11 cellular contexts compared by ENCODE assay signal in the genomic region with DNA sequence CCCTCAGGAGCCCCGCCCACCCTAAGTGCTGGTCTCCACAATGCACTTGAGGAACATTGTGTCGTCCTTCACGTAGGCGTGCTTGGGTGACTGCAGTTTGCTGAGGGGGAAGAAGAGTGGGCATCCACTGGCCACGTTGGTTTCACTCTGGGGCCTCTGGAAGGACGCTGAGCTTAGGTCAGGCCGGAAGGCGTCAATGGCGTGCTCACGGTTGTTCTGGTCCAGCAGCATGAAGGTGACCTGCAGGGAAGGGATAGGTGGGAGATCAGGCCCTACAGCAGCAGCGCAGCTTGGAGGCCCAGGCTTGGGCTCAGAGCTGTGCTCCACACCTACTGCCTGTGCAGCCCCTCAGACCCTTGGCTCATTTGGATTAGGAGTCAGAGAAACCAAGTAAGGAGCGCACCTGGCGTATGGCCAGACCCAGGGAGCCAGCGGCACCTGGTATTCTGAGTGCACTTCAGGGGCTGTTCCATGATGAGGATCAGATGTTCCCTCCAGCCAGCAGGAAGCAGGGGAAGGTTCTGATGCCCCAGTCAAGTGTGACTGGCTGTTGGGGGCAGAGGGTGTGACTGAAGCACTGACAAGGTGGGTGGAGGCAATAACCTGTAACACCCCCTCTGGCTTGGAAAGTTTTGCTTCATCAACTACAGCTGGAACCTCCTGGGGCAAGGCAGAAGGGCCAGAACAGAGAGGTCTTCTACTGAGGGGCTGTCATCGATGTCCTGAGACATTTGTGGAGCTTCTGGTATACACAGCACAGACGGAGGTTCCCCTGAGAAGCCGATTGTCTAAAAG. TPM values are rescaled to one million over a fixed set of nuclear protein-coding genes. Genes with fewer than 3 reads are reported as not detected.
A peak's percentile ranks its signal among the peaks of the same experiment; 100 is the strongest.
DNase-seq lines count a peak whose midpoint lies in the region; ATAC-seq and TF ChIP-seq lines count a peak whose summit lies in the region.
"Had no signal": no experiment of that assay in that cellular context is flagged by ENCODE, and none has a peak within 500 bp of the region (broad histone marks: within the 10 kb centered on the region; RNA-seq: fewer than 3 reads in every experiment).

No MANE protein-coding gene starts in this region.

- H3K9me3 Mint-ChIP-seq in activated naive CD4-positive, alpha-beta T cell treated with anti-CD3 and anti-CD28 coated beads, Interleukin-2, amount 50 U/mL, for 24 hours, result no peaks in the 10 kb centered on the region
- no peaks in the 10 kb centered on the region for H3K9me3 Mint-ChIP-seq in activated naive CD4-positive, alpha-beta T cell treated with anti-CD3 and anti-CD28 coated beads, Interleukin-2, amount 50 U/mL, for 72 hours

- H3K4me3 ChIP-seq in thyroid gland (replicated peaks in 1 of 3), result no peak overlapping the region
- no peak overlapping the region for H3K4me3 ChIP-seq in esophagus squamous epithelium
- H3K4me3 ChIP-seq: left lung had no signal

- H3K27ac ChIP-seq in thyroid gland (no peak overlapping the region), esophagus squamous epithelium (peak overlapping the region in 1 of 4 donors; percentile 51)
- H3K27ac ChIP-seq: C4-2B, left lung had no signal

- H3K36me3 Mint-ChIP-seq in activated naive CD4-positive, alpha-beta T cell treated with anti-CD3 and anti-CD28 coated beads, Interleukin-2, amount 50 U/mL, for 24 hours, result peaks cover 39% of the 10 kb centered on the region
- H3K36me3 Mint-ChIP-seq in activated naive CD4-positive, alpha-beta T cell treated with anti-CD3 and anti-CD28 coated beads, Interleukin-2, amount 50 U/mL, for 72 hours, result peaks cover 41 to 78% of the 10 kb centered on the region in 2 donors

- WGBS in thyroid gland, 2 donors, result 85 to 86% methylated on average over 14 to 16 of the region's 17 CpGs
- WGBS in esophagus squamous epithelium, 2 donors, result 82 to 92% methylated on average over 7 to 9 of the region's 17 CpGs

- H3K27ac Mint-ChIP-seq in activated naive CD4-positive, alpha-beta T cell treated with anti-CD3 and anti-CD28 coated beads, Interleukin-2, amount 50 U/mL, for 24 hours, result peak overlapping the region; percentile 85
- peak overlapping the region; percentile 85 to 96 for H3K27ac Mint-ChIP-seq in activated naive CD4-positive, alpha-beta T cell treated with anti-CD3 and anti-CD28 coated beads, Interleukin-2, amount 50 U/mL, for 72 hours

- peak overlapping the region; percentile 59 for H3K4me3 Mint-ChIP-seq in activated naive CD4-positive, alpha-beta T cell treated with anti-CD3 and anti-CD28 coated beads, Interleukin-2, amount 50 U/mL, for 24 hours

- H3K4me1 Mint-ChIP-seq in activated naive CD4-positive, alpha-beta T cell treated with anti-CD3 and anti-CD28 coated beads, Interleukin-2, amount 50 U/mL, for 24 hours, result peaks cover 91% of the 10 kb centered on the region

- no peak for DNase-seq in activated naive CD4-positive, alpha-beta T cell (lab: John Stamatoyannopoulos, UW)
- DNase-seq in NCI-H1092 (lab: John Stamatoyannopoulos, UW) (peak; percentile 15), thyroid gland (peak; percentile 42 to 48), T-helper 9 cell (no peak), esophagus squamous epithelium (lab: John Stamatoyannopoulos, UW) (no peak), GM20000 (ENCODE audit: low spot score) (no peak)
- DNase-seq in activated naive CD4-positive, alpha-beta T cell treated with anti-CD3 and anti-CD28 coated beads, Interleukin-2, amount 50 U/mL, for 72 hours (ENCODE audit: low spot score in 2 of 2), result no peak
- DNase-seq: glutamatergic neuron, left lung had no signal

- H3K9me3 ChIP-seq in thyroid gland, result no peaks in the 10 kb centered on the region
- H3K9me3 ChIP-seq in esophagus squamous epithelium, result no peaks in the 10 kb centered on the region
- H3K9me3 ChIP-seq: left lung had no signal

- H3K4me1 ChIP-seq in thyroid gland, result no peaks in the 10 kb centered on the region
- H3K4me1 ChIP-seq in esophagus squamous epithelium, result peaks cover 0 to 8% (median 6%) of the 10 kb centered on the region in 3 donors

- no peaks in the 10 kb centered on the region for H3K27me3 Mint-ChIP-seq in activated naive CD4-positive, alpha-beta T cell treated with anti-CD3 and anti-CD28 coated beads, Interleukin-2, amount 50 U/mL, for 24 hours

- intact Hi-C loops in thyroid gland (cut with DNase I) (no loop called here), esophagus squamous epithelium (cut with DNase I) (no loop called here)

- H3K27me3 ChIP-seq in thyroid gland, result no peaks in the 10 kb centered on the region
- H3K27me3 ChIP-seq in esophagus squamous epithelium, result no peaks in the 10 kb centered on the region
- H3K27me3 ChIP-seq: left lung had no signal

- TF ChIP-seq POLR2A in thyroid gland (IDR thresholded peaks at IDR 0.05) (no peak), esophagus squamous epithelium (IDR thresholded peaks at IDR 0.05) (no peak)

- H3K36me3 ChIP-seq in thyroid gland (no peaks in the 10 kb centered on the region), esophagus squamous epithelium (peaks cover 0 to 23% (median 0%) of the 10 kb centered on the region in 3 donors)

- ATAC-seq in activated naive CD4-positive, alpha-beta T cell treated with anti-CD3 and anti-CD28 coated beads, Interleukin-2, amount 50 U/mL, for 72 hours, result peak in 1 of 2 donors; percentile 33
- ATAC-seq: left lung had no signal

- TF ChIP-seq CTCF in thyroid gland (IDR thresholded peaks at IDR 0.05) (no peak), esophagus squamous epithelium (IDR thresholded peaks at IDR 0.05) (no peak), GM20000 (IDR thresholded peaks at IDR 0.05; ENCODE audit: extremely low read depth, missing control alignments) (no peak)

RNA-seq across cellular contexts. Expression of gene TRAF1, which starts 21.4 kb away (rescaled TPM):
- total RNA-seq in activated naive CD4-positive, alpha-beta T cell treated with anti-CD3 and anti-CD28 coated beads, Interleukin-2, amount 50 U/mL, for 72 hours, result 100 to 1,000 TPM in 1 of 2 donors, 10 to 100 TPM in 1; 99.5 to 100 TPM
- 1 to 10 TPM; 5.7 to 7.8 (median 6.6) TPM for total RNA-seq in thyroid gland
- 1 to 10 TPM; 2.5 to 5.7 (median 2.8) TPM for total RNA-seq in esophagus squamous epithelium

RNA-seq across cellular contexts. Expression of gene PHF19, which starts 28.2 kb away (rescaled TPM):
- 100 to 1,000 TPM; 305 to 312 TPM for total RNA-seq in activated naive CD4-positive, alpha-beta T cell treated with anti-CD3 and anti-CD28 coated beads, Interleukin-2, amount 50 U/mL, for 72 hours
- total RNA-seq in thyroid gland (10 to 100 TPM; 10.8 to 24.1 (median 13.1) TPM), esophagus squamous epithelium (10 to 100 TPM; 12.8 to 40.0 (median 30.9) TPM)

Comparison
In these comparisons a context has a peak if more than half of its experiments do, and no peak if none do; other contexts are left out.
1. DNase-seq: peak in NCI-H1092 (single experiment) and thyroid gland (2 of 2); none in activated naive CD4-positive, alpha-beta T cell (0 of 4), activated naive CD4-positive, alpha-beta T cell treated with anti-CD3 and anti-CD28 coated beads, Interleukin-2, amount 50 U/mL, for 72 hours (0 of 2), T-helper 9 cell (single experiment), esophagus squamous epithelium (single experiment) and GM20000 (single experiment).
2. RNA of gene TRAF1, which starts 21.4 kb away (total RNA-seq): 99.5 to 100 TPM in activated naive CD4-positive, alpha-beta T cell treated with anti-CD3 and anti-CD28 coated beads, Interleukin-2, amount 50 U/mL, for 72 hours; 5.7 to 7.8 TPM in thyroid gland and 2.5 to 5.7 TPM in esophagus squamous epithelium; every median in the first group is over 10 times any median in the second.
3. RNA of gene PHF19, which starts 28.2 kb away (total RNA-seq): 305 to 312 TPM in activated naive CD4-positive, alpha-beta T cell treated with anti-CD3 and anti-CD28 coated beads, Interleukin-2, amount 50 U/mL, for 72 hours; 12.8 to 40.0 TPM in esophagus squamous epithelium and 10.8 to 24.1 TPM in thyroid gland; every median in the first group is over 4 times any median in the second.